Comparison of ENCODE assay signal across 31 cellular contexts in genomic region chr6:34568341-34568680, GRCh38. TPM values are rescaled to one million over a fixed set of nuclear protein-coding genes. Genes with fewer than 3 reads are reported as not detected.
DNase-seq lines count a peak whose midpoint lies in the region; ATAC-seq, FAIRE-seq and TF ChIP-seq lines count a peak whose summit lies in the region.
"Had no signal": no experiment of that assay in that cellular context is flagged by ENCODE, and none has a peak within 500 bp of the region (broad histone marks: within the 10 kb centered on the region; RNA-seq: fewer than 3 reads in every experiment).

No MANE protein-coding gene starts in this region.

- TF ChIP-seq CTCF in A549 (IDR thresholded peaks at IDR 0.05): no peak
- TF ChIP-seq CTCF in WTC11 (IDR thresholded peaks at IDR 0.05): no peak
- no peak for TF ChIP-seq CTCF in neural crest cell (conservative IDR thresholded peaks at IDR 0.05)
- TF ChIP-seq CTCF in RWPE1 (conservative IDR thresholded peaks at IDR 0.05; ENCODE audit: low read depth): no peak

- no peak for TF ChIP-seq EP300 in A549 (IDR thresholded peaks at IDR 0.05)

- CTCF ChIA-PET in A549 (lab: Yijun Ruan, JAX) (interaction anchor here (0.6 kb wide), 2 partner anchors 42 to 68 kb away, joined by 3 to 4 read pairs; no protein-coding TSS in a partner anchor), WTC11 (lab: Charles Lee) (interaction anchor here (1.0 to 1.6 kb wide), 3 partner anchors 41 to 110 kb away, joined by 4 to 5 read pairs (median 5); no protein-coding TSS in a partner anchor), RWPE1 (lab: Yijun Ruan, JAX) (interaction anchor here (0.5 kb wide), 1 partner anchor 39 kb away, joined by 3 read pairs; no protein-coding TSS in a partner anchor)

- peaks cover 13% of the 10 kb centered on the region for H3K4me1 Mint-ChIP-seq in WTC11
- H3K4me1 Mint-ChIP-seq in neural crest cell: peaks cover 6% of the 10 kb centered on the region
- no peaks in the 10 kb centered on the region for H3K4me1 Mint-ChIP-seq in activated T-helper 2 cell treated with anti-CD3 and anti-CD28 coated beads, Interferon-gamma antibody, Interleukin-2, Interleukin-4, amounts not matched to agents 10 μg/mL and 5 μg/mL and 100 μg/mL, durations not matched to agents 14 hours and 24 hours and 36 hours (ENCODE audit: low read depth)
- H3K4me1 Mint-ChIP-seq: activated naive CD8-positive, alpha-beta T cell treated with anti-CD3 and anti-CD28 coated beads, Interleukin-2, amount 10 ng/mL, durations not matched to agents 7 days and 5 days; mesothelial cell of epicardium; naive B cell had no signal

- peaks cover 10% of the 10 kb centered on the region; the same call in 2 of the 3 replicates for H3K4me1 ChIP-seq in A549
- H3K4me1 ChIP-seq: gastrocnemius medialis, thyroid gland had no signal

- H3K27ac ChIP-seq in A549 (peak overlapping the region; percentile 30 to 36; a peak in 4 of 6 replicates), RWPE1 (no peak overlapping the region)
- H3K27ac ChIP-seq: gastrocnemius medialis, HL-60, skin epidermis, stomach, thyroid gland had no signal

- no peaks in the 10 kb centered on the region for H3K9me3 ChIP-seq in A549
- H3K9me3 ChIP-seq: gastrocnemius medialis, stomach, thyroid gland had no signal

- peak overlapping the region; percentile 27; the same call in 1 of the 2 replicates for H3K27ac Mint-ChIP-seq in WTC11
- H3K27ac Mint-ChIP-seq in neural crest cell (ENCODE audit: unreplicated experiment): no peak overlapping the region
- H3K27ac Mint-ChIP-seq in activated T-helper 2 cell treated with anti-CD3 and anti-CD28 coated beads, Interferon-gamma antibody, Interleukin-2, Interleukin-4, amounts not matched to agents 10 μg/mL and 5 μg/mL and 100 μg/mL, durations not matched to agents 14 hours and 24 hours and 36 hours: no peak overlapping the region
- H3K27ac Mint-ChIP-seq: activated naive CD8-positive, alpha-beta T cell treated with anti-CD3 and anti-CD28 coated beads, Interleukin-2, amount 10 ng/mL, durations not matched to agents 7 days and 5 days; dendritic cell treated with granulocyte-macrophage colony-stimulating factor and Interleukin-4, amounts not matched to agents 40 ng/mL and 50 ng/mL, for 4 days; mesothelial cell of epicardium; T-helper 1 cell treated with Interleukin-12 subunit alpha and Interleukin-12 subunit beta and Interleukin-4 antibody, amounts not matched to agents 30 μg/mL and 1 μg/mL, for 36 hours had no signal

- intact Hi-C loops in activated T-helper 2 cell treated with anti-CD3 and anti-CD28 coated beads, Interferon-gamma antibody, Interleukin-2, Interleukin-4, amounts not matched to agents 10 μg/mL and 5 μg/mL and 100 μg/mL, durations not matched to agents 14 hours and 24 hours and 36 hours (cut with micrococcal nuclease): no loop called here

- H3K27me3 Mint-ChIP-seq in WTC11 (ENCODE audit: low read depth) (no peaks in the 10 kb centered on the region; the same call in 1 of the 2 replicates), neural crest cell (ENCODE audit: low read depth) (no peaks in the 10 kb centered on the region)
- no peaks in the 10 kb centered on the region for H3K27me3 Mint-ChIP-seq in activated T-helper 2 cell treated with anti-CD3 and anti-CD28 coated beads, Interferon-gamma antibody, Interleukin-2, Interleukin-4, amounts not matched to agents 10 μg/mL and 5 μg/mL and 100 μg/mL, durations not matched to agents 14 hours and 24 hours and 36 hours (ENCODE audit: low read depth)
- H3K27me3 Mint-ChIP-seq: activated naive CD8-positive, alpha-beta T cell treated with anti-CD3 and anti-CD28 coated beads, Interleukin-2, amount 10 ng/mL, durations not matched to agents 7 days and 5 days had no signal

- H3K4me3 ChIP-seq in A549 (no peak overlapping the region), H7 (ENCODE audit: insufficient read depth, low read depth, low read length) (no peak overlapping the region)
- H3K4me3 ChIP-seq: gastrocnemius medialis, skin epidermis, stomach, thyroid gland had no signal

- POLR2A ChIA-PET in A549 (lab: Yijun Ruan, JAX) (no interaction called here), WTC11 (lab: Charles Lee) (no interaction called here), RWPE1 (lab: Yijun Ruan, JAX; ENCODE audit: low non-redundant PET) (no interaction called here)

- TF ChIP-seq RAD21 in A549 (conservative IDR thresholded peaks at IDR 0.05 in 1 of 2, IDR thresholded peaks at IDR 0.05 in 1 of 2): no peak

- ATAC-seq in A549 (no peak; a peak in 1 of 6 replicates), WTC11 (no peak)
- ATAC-seq: gastrocnemius medialis had no signal

- no peaks in the 10 kb centered on the region for H3K27me3 ChIP-seq in H7 (ENCODE audit: control insufficient read depth, insufficient read depth, low read length)
- H3K27me3 ChIP-seq: thyroid gland had no signal

- H3K4me2 ChIP-seq in A549: no peak overlapping the region

- H3K9me3 Mint-ChIP-seq in WTC11 (no peaks in the 10 kb centered on the region), neural crest cell (no peaks in the 10 kb centered on the region)
- H3K9me3 Mint-ChIP-seq in activated T-helper 2 cell treated with anti-CD3 and anti-CD28 coated beads, Interferon-gamma antibody, Interleukin-2, Interleukin-4, amounts not matched to agents 10 μg/mL and 5 μg/mL and 100 μg/mL, durations not matched to agents 14 hours and 24 hours and 36 hours: no peaks in the 10 kb centered on the region
- H3K9me3 Mint-ChIP-seq: activated naive CD8-positive, alpha-beta T cell treated with anti-CD3 and anti-CD28 coated beads, Interleukin-2, amount 10 ng/mL, durations not matched to agents 7 days and 5 days; dendritic cell treated with granulocyte-macrophage colony-stimulating factor and Interleukin-4, amounts not matched to agents 40 ng/mL and 50 ng/mL, for 4 days; mesothelial cell of epicardium; T-helper 1 cell treated with Interleukin-12 subunit alpha and Interleukin-12 subunit beta and Interleukin-4 antibody, amounts not matched to agents 30 μg/mL and 1 μg/mL, for 36 hours had no signal

- H3K4me3 Mint-ChIP-seq in WTC11: no peak overlapping the region
- peak overlapping the region; percentile 46 for H3K4me3 Mint-ChIP-seq in neural crest cell
- no peak overlapping the region for H3K4me3 Mint-ChIP-seq in activated T-helper 2 cell treated with anti-CD3 and anti-CD28 coated beads, Interferon-gamma antibody, Interleukin-2, Interleukin-4, amounts not matched to agents 10 μg/mL and 5 μg/mL and 100 μg/mL, durations not matched to agents 14 hours and 24 hours and 36 hours (ENCODE audit: low read depth)
- H3K4me3 Mint-ChIP-seq: activated naive CD8-positive, alpha-beta T cell treated with anti-CD3 and anti-CD28 coated beads, Interleukin-2, amount 10 ng/mL, durations not matched to agents 7 days and 5 days; dendritic cell treated with granulocyte-macrophage colony-stimulating factor and Interleukin-4, amounts not matched to agents 40 ng/mL and 50 ng/mL, for 4 days; mesothelial cell of epicardium; T-helper 1 cell treated with Interleukin-12 subunit alpha and Interleukin-12 subunit beta and Interleukin-4 antibody, amounts not matched to agents 30 μg/mL and 1 μg/mL, for 36 hours had no signal

- no peak for TF ChIP-seq POLR2A in A549 (IDR thresholded peaks at IDR 0.05; ENCODE audit: low read length)

- 83% methylated on average over 3 of the region's 3 CpGs for WGBS in A549 (ENCODE audit: missing lambda C conversion rate)

- H3K36me3 Mint-ChIP-seq in WTC11: no peaks in the 10 kb centered on the region
- no peaks in the 10 kb centered on the region for H3K36me3 Mint-ChIP-seq in neural crest cell (ENCODE audit: low read depth)
- H3K36me3 Mint-ChIP-seq in activated T-helper 2 cell treated with anti-CD3 and anti-CD28 coated beads, Interferon-gamma antibody, Interleukin-2, Interleukin-4, amounts not matched to agents 10 μg/mL and 5 μg/mL and 100 μg/mL, durations not matched to agents 14 hours and 24 hours and 36 hours (ENCODE audit: low read depth): no peaks in the 10 kb centered on the region
- H3K36me3 Mint-ChIP-seq: activated naive CD8-positive, alpha-beta T cell treated with anti-CD3 and anti-CD28 coated beads, Interleukin-2, amount 10 ng/mL, durations not matched to agents 7 days and 5 days; mesothelial cell of epicardium; naive B cell had no signal

- FAIRE-seq in A549 (lab: Jason Lieb, UNC): no peak
- FAIRE-seq: endometrium, G401.6 had no signal

- H3K36me3 ChIP-seq in H7 (replicated peaks; ENCODE audit: control insufficient read depth, insufficient read depth, low read length): no peaks in the 10 kb centered on the region
- H3K36me3 ChIP-seq: gastrocnemius medialis, stomach, thyroid gland had no signal

- DNase-seq in A549 (ENCODE audit: low read depth in 1 of 2, low spot score in 1 of 2): no peak
- peak; percentile 70 for DNase-seq in H7
- no peak for DNase-seq in WTC11 (ENCODE audit: low spot score)
- DNase-seq in neural crest cell (ENCODE audit: low read depth, low spot score): no peak
- DNase-seq in NCI-H187 treated with DMSO at 0.1 percent for 48 hours (lab: John Stamatoyannopoulos, UW): no peak
- no peak for DNase-seq in RWPE1 (ENCODE audit: low spot score)
- no peak for DNase-seq in activated T-helper 2 cell treated with anti-CD3 and anti-CD28 coated beads, Interferon-gamma antibody, Interleukin-2, Interleukin-4, amounts not matched to agents 10 μg/mL and 5 μg/mL and 100 μg/mL, durations not matched to agents 14 hours and 24 hours and 36 hours (ENCODE audit: low spot score)
- DNase-seq: activated CD4-positive, alpha-beta T cell treated with anti-CD3 and anti-CD28 coated beads for 1 hour; activated effector memory CD4-positive, alpha-beta T cell treated with Interleukin-2 at 50 U/mL for 16 hours; activated naive CD8-positive, alpha-beta T cell treated with anti-CD3 and anti-CD28 coated beads, Interleukin-2, amount 10 ng/mL, durations not matched to agents 7 days and 5 days; activated T-cell treated with anti-CD3 and anti-CD28 coated beads for 4 hours; central memory CD4-positive, alpha-beta T cell; gastrocnemius medialis; hippocampal formation; naive B cell; NCI-H1105 treated with DMSO at 0.1 percent for 48 hours; NCI-H2029 treated with DMSO at 0.1 percent for 48 hours; NCI-H526; occipital lobe; stimulated activated CD8-positive, alpha-beta memory T cell treated with anti-CD3 and anti-CD28 coated beads, Interleukin-4, amount 100 ng/mL, for 48 hours; stomach; thyroid gland had no signal

TF ChIP-seq in A549, 52 proteins besides CTCF, POLR2A, EP300 and RAD21 (continues in another document):
- no peak for TF ChIP-seq ESRRA (IDR thresholded peaks at IDR 0.05; ENCODE audit: borderline replicate concordance, low read length)

RNA-seq across cellular contexts. Expression of gene SPDEF, which starts 12.2 kb away (rescaled TPM):
- 5.4 and 6.2 TPM in 2 replicates for polyA plus RNA-seq in A549 (2011; rRNA removed)
- 4.3 and 6.3 TPM in 2 replicates for polyA plus RNA-seq in A549 (2012; cell fraction: cytosol; rRNA removed)
- polyA plus RNA-seq in A549 (2012; cell fraction: nucleus; rRNA removed): 4.7 and 7.5 TPM in 2 replicates
- polyA plus RNA-seq in A549 (2017; fragmentation: RNase III; extraction: RNeasy Plus Mini Kit Qiagen cat#74134 plus additional on column Dnase treatment): 2.2 to 4.3 TPM (median 3.7 TPM) in 3 replicates
- 4.3 and 7.2 TPM in 2 replicates for polyA minus RNA-seq in A549 (2011; rRNA and poly(A)+ RNA removed)
- total RNA-seq in H7 (2014; rRNA removed; shearing (Covaris generic)): 0.11 and 0.21 TPM in 2 replicates
- total RNA-seq in WTC11 (2021): 0.44 to 0.72 TPM (median 0.50 TPM) in 3 replicates
- total RNA-seq in neural crest cell: 0.12 TPM in 1 of 2 replicates, not detected in the other
- 0.09 and 0.16 TPM in 2 replicates for total RNA-seq in activated T-helper 2 cell treated with anti-CD3 and anti-CD28 coated beads, Interferon-gamma antibody, Interleukin-2, Interleukin-4, amounts not matched to agents 10 μg/mL and 5 μg/mL and 100 μg/mL, durations not matched to agents 14 hours and 24 hours and 36 hours
- total RNA-seq: activated naive CD8-positive, alpha-beta T cell treated with anti-CD3 and anti-CD28 coated beads, Interleukin-2, amount 10 ng/mL, durations not matched to agents 7 days and 5 days; occipital lobe; renal cortical epithelial cell; thyroid gland had no signal
- polyA plus RNA-seq: BJ had no signal
